ENCODE assay signal across 1 cellular context in genomic region chr19:956747-957451, GRCh38.
TF ChIP-seq lines count a peak whose summit lies in the region.

No MANE protein-coding gene starts in this region.

TF ChIP-seq in GM23338, 12 proteins besides CTCF, POLR2A, EP300 and RAD21:
- TF ChIP-seq REST (IDR thresholded peaks at IDR 0.05; ENCODE audit: unreplicated experiment) (no peak), ZNF331 (CRISPR knock-in tag; IDR thresholded peaks at IDR 0.05; ENCODE audit: low read depth) (no peak), STAT1 (IDR thresholded peaks at IDR 0.05; ENCODE audit: unreplicated experiment) (no peak), EZH2 (IDR thresholded peaks at IDR 0.05; ENCODE audit: low read depth, unreplicated experiment) (no peak), POLR2AphosphoS5 (IDR thresholded peaks at IDR 0.05; ENCODE audit: low read depth) (no peak), ZNF114 (CRISPR knock-in tag; IDR thresholded peaks at IDR 0.05) (no peak), EZH2phosphoT487 (IDR thresholded peaks at IDR 0.05; ENCODE audit: unreplicated experiment) (no peak)
- TF ChIP-seq, protein P1, sequence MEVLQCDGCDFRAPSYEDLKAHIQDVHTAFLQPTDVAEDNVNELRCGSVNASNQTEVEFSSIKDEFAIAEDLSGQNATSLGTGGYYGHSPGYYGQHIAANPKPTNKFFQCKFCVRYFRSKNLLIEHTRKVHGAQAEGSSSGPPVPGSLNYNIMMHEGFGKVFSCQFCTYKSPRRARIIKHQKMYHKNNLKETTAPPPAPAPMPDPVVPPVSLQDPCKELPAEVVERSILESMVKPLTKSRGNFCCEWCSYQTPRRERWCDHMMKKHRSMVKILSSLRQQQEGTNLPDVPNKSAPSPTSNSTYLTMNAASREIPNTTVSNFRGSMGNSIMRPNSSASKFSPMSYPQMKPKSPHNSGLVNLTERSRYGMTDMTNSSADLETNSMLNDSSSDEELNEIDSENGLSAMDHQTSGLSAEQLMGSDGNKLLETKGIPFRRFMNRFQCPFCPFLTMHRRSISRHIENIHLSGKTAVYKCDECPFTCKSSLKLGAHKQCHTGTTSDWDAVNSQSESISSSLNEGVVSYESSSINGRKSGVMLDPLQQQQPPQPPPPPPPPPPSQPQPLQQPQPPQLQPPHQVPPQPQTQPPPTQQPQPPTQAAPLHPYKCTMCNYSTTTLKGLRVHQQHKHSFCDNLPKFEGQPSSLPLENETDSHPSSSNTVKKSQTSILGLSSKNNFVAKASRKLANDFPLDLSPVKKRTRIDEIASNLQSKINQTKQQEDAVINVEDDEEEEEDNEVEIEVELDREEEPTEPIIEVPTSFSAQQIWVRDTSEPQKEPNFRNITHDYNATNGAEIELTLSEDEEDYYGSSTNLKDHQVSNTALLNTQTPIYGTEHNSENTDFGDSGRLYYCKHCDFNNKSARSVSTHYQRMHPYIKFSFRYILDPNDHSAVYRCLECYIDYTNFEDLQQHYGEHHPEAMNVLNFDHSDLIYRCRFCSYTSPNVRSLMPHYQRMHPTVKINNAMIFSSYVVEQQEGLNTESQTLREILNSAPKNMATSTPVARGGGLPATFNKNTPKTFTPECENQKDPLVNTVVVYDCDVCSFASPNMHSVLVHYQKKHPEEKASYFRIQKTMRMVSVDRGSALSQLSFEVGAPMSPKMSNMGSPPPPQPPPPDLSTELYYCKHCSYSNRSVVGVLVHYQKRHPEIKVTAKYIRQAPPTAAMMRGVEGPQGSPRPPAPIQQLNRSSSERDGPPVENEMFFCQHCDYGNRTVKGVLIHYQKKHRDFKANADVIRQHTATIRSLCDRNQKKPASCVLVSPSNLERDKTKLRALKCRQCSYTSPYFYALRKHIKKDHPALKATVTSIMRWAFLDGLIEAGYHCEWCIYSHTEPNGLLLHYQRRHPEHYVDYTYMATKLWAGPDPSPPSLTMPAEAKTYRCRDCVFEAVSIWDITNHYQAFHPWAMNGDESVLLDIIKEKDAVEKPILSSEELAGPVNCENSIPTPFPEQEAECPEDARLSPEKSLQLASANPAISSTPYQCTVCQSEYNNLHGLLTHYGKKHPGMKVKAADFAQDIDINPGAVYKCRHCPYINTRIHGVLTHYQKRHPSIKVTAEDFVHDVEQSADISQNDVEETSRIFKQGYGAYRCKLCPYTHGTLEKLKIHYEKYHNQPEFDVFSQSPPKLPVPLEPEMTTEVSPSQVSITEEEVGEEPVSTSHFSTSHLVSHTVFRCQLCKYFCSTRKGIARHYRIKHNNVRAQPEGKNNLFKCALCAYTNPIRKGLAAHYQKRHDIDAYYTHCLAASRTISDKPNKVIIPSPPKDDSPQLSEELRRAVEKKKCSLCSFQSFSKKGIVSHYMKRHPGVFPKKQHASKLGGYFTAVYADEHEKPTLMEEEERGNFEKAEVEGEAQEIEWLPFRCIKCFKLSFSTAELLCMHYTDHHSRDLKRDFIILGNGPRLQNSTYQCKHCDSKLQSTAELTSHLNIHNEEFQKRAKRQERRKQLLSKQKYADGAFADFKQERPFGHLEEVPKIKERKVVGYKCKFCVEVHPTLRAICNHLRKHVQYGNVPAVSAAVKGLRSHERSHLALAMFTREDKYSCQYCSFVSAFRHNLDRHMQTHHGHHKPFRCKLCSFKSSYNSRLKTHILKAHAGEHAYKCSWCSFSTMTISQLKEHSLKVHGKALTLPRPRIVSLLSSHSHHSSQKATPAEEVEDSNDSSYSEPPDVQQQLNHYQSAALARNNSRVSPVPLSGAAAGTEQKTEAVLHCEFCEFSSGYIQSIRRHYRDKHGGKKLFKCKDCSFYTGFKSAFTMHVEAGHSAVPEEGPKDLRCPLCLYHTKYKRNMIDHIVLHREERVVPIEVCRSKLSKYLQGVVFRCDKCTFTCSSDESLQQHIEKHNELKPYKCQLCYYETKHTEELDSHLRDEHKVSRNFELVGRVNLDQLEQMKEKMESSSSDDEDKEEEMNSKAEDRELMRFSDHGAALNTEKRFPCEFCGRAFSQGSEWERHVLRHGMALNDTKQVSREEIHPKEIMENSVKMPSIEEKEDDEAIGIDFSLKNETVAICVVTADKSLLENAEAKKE (CRISPR knock-in tag; IDR thresholded peaks at IDR 0.05), result no peak
- TF ChIP-seq, protein P2, sequence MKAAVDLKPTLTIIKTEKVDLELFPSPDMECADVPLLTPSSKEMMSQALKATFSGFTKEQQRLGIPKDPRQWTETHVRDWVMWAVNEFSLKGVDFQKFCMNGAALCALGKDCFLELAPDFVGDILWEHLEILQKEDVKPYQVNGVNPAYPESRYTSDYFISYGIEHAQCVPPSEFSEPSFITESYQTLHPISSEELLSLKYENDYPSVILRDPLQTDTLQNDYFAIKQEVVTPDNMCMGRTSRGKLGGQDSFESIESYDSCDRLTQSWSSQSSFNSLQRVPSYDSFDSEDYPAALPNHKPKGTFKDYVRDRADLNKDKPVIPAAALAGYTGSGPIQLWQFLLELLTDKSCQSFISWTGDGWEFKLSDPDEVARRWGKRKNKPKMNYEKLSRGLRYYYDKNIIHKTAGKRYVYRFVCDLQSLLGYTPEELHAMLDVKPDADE (IDR thresholded peaks at IDR 0.05), result no peak
